36 cellular contexts compared by ENCODE assay signal in genomic region chr7:75064801-75065200, GRCh38.
"Had no signal": no experiment of that assay in that cellular context is flagged by ENCODE, and none has a peak within 500 bp of the region (broad histone marks: within the 10 kb centered on the region; RNA-seq: fewer than 3 reads in every experiment).

No MANE protein-coding gene starts in this region.

- H3K4me3 Mint-ChIP-seq: activated CD8-positive, alpha-beta T cell treated with anti-CD3 and anti-CD28 coated beads for 36 hours; activated naive CD8-positive, alpha-beta T cell treated with anti-CD3 and anti-CD28 coated beads for 36 hours; activated T-cell treated with anti-CD3 and anti-CD28 coated beads, Interleukin-2, amount 50 U/mL, for 72 hours; activated T-helper 17 cell treated with anti-CD3 and anti-CD28 coated beads, Interleukin-2, amount 50 U/mL, for 72 hours; T-cell had no signal

- H3K27ac Mint-ChIP-seq: activated CD8-positive, alpha-beta T cell treated with anti-CD3 and anti-CD28 coated beads for 36 hours; activated naive CD8-positive, alpha-beta T cell treated with anti-CD3 and anti-CD28 coated beads for 36 hours; activated T-cell treated with anti-CD3 and anti-CD28 coated beads, Interleukin-2, amount 50 U/mL, for 72 hours; activated T-helper 17 cell treated with anti-CD3 and anti-CD28 coated beads, Interleukin-2, amount 50 U/mL, for 72 hours; T-cell had no signal

- H3K4me1 Mint-ChIP-seq: activated naive CD8-positive, alpha-beta T cell treated with anti-CD3 and anti-CD28 coated beads for 36 hours; T-cell had no signal

- H3K27me3 Mint-ChIP-seq: activated CD8-positive, alpha-beta T cell treated with anti-CD3 and anti-CD28 coated beads for 36 hours; activated naive CD8-positive, alpha-beta T cell treated with anti-CD3 and anti-CD28 coated beads for 36 hours; activated T-helper 17 cell treated with anti-CD3 and anti-CD28 coated beads, Interleukin-2, amount 50 U/mL, for 72 hours; T-cell had no signal

- ATAC-seq: activated CD8-positive, alpha-beta T cell treated with anti-CD3 and anti-CD28 coated beads for 36 hours; activated T-cell treated with anti-CD3 and anti-CD28 coated beads, Interleukin-2, amount 50 U/mL, for 72 hours; activated T-helper 17 cell treated with anti-CD3 and anti-CD28 coated beads, Interleukin-2, amount 50 U/mL, for 72 hours; Panc1; SK-N-SH treated with all-trans-retinoic acid at 6 μM for 48 hours; T-cell had no signal

- H3K27ac ChIP-seq: brain microvascular endothelial cell, VCaP had no signal

- H3K4me3 ChIP-seq: MG63 had no signal

- DNase-seq: activated CD4-positive, alpha-beta T cell treated with anti-CD3 and anti-CD28 coated beads for 1 hour; activated CD4-positive, alpha-beta T cell treated with anti-CD3 and anti-CD28 coated beads for 48 hours; activated CD4-positive, alpha-beta T cell treated with anti-CD3 and anti-CD28 coated beads, Interleukin-2, amount 50 U/mL, for 4 hours; activated CD4-positive, CD25-positive, alpha-beta regulatory T cell; activated CD8-positive, alpha-beta T cell treated with anti-CD3 and anti-CD28 coated beads for 36 hours; activated effector memory CD4-positive, alpha-beta T cell treated with anti-CD3 and anti-CD28 coated beads, Interleukin-2, amount 50 U/mL, for 16 hours; activated naive CD4-positive, alpha-beta T cell; activated naive CD4-positive, alpha-beta T cell treated with anti-CD3 and anti-CD28 coated beads, Interleukin-2, amount 50 U/mL, for 16 hours; activated naive CD8-positive, alpha-beta T cell treated with anti-CD3 and anti-CD28 coated beads for 36 hours; activated T-cell treated with anti-CD3 and anti-CD28 coated beads, Interleukin-2, amount 50 U/mL, for 1 hour; activated T-cell treated with anti-CD3 and anti-CD28 coated beads, Interleukin-2, amount 50 U/mL, for 72 hours; amniotic stem cell; brain microvascular endothelial cell; Kasumi-1; KG1; MG63; NCI-H1048; NCI-H1105 treated with DMSO at 0.1 percent for 48 hours; NCI-H1436; NCI-H187; NCI-H2029 treated with DMSO at 0.1 percent for 48 hours; NCI-H2107; NCI-H2171; NCI-H2227 treated with DMSO at 0.1 percent for 48 hours; NCI-H446; NCI-H510A treated with DMSO at 0.1 percent for 48 hours; NCI-H69; NCI-H82; SIG-M5; T-cell; T-helper 2 cell; T-helper 9 cell had no signal

- H3K27me3 ChIP-seq: brain microvascular endothelial cell, MG63 had no signal

- H3K9me3 ChIP-seq: MG63 had no signal

- H3K9me3 Mint-ChIP-seq: activated CD8-positive, alpha-beta T cell treated with anti-CD3 and anti-CD28 coated beads for 36 hours; activated naive CD8-positive, alpha-beta T cell treated with anti-CD3 and anti-CD28 coated beads for 36 hours; activated T-cell treated with anti-CD3 and anti-CD28 coated beads, Interleukin-2, amount 50 U/mL, for 72 hours; activated T-helper 17 cell treated with anti-CD3 and anti-CD28 coated beads, Interleukin-2, amount 50 U/mL, for 72 hours; T-cell had no signal
